ENCODE assay signal across 9 cellular contexts in genomic region chr21:44867999-44868700, GRCh38. TPM values are rescaled to one million over a fixed set of nuclear protein-coding genes. Genes with fewer than 3 reads are reported as not detected.
A peak's percentile ranks its signal among the peaks of the same experiment; 100 is the strongest.
DNase-seq lines count a peak whose midpoint lies in the region; ATAC-seq and TF ChIP-seq lines count a peak whose summit lies in the region.
"Had no signal": no experiment of that assay in that cellular context is flagged by ENCODE, and none has a peak within 500 bp of the region (broad histone marks: within the 10 kb centered on the region; RNA-seq: fewer than 3 reads in every experiment).

No MANE protein-coding gene starts in this region.

- intact Hi-C loops in esophagus muscularis mucosa (cut with DNase I), result no loop called here

- H3K4me3 ChIP-seq in esophagus muscularis mucosa (no peak overlapping the region), smooth muscle cell (no peak overlapping the region)
- H3K4me3 ChIP-seq: pancreas had no signal

- no peak overlapping the region for H2AFZ ChIP-seq in smooth muscle cell (ENCODE audit: low read depth)

- no peak for TF ChIP-seq POLR2A in esophagus muscularis mucosa (IDR thresholded peaks at IDR 0.05; ENCODE audit: low read depth)

- ATAC-seq in HG03460 (IDR thresholded peaks at IDR 0.05; ENCODE audit: unreplicated experiment), result no peak
- ATAC-seq: pancreas had no signal

- H3K9me3 ChIP-seq in esophagus muscularis mucosa, result no peaks in the 10 kb centered on the region
- H3K9me3 ChIP-seq in smooth muscle cell (replicated peaks; ENCODE audit: low read depth), result no peaks in the 10 kb centered on the region
- H3K9me3 ChIP-seq: pancreas had no signal

- H4K20me1 ChIP-seq in smooth muscle cell (ENCODE audit: low read depth), result peaks cover 96% of the 10 kb centered on the region

- H3K36me3 ChIP-seq in esophagus muscularis mucosa, result peaks cover 7 to 26% (median 25%) of the 10 kb centered on the region in 4 donors
- no peaks in the 10 kb centered on the region for H3K36me3 ChIP-seq in smooth muscle cell (ENCODE audit: low read depth)

- no peak for TF ChIP-seq EP300 in esophagus muscularis mucosa (IDR thresholded peaks at IDR 0.05)

- H3K27me3 ChIP-seq in esophagus muscularis mucosa, result no peaks in the 10 kb centered on the region
- no peaks in the 10 kb centered on the region for H3K27me3 ChIP-seq in smooth muscle cell (ENCODE audit: low read depth)
- H3K27me3 ChIP-seq: pancreas had no signal

- H3K79me2 ChIP-seq in smooth muscle cell (ENCODE audit: low read depth), result peaks cover 89% of the 10 kb centered on the region

- TF ChIP-seq CTCF in esophagus muscularis mucosa (IDR thresholded peaks at IDR 0.05) (no peak), smooth muscle cell (IDR thresholded peaks at IDR 0.05; ENCODE audit: borderline replicate concordance, insufficient read depth, poor library complexity, severe bottlenecking) (no peak)

- peaks cover 64 to 93% (median 81%) of the 10 kb centered on the region in 4 donors for H3K4me1 ChIP-seq in esophagus muscularis mucosa
- peaks cover 31% of the 10 kb centered on the region for H3K4me1 ChIP-seq in smooth muscle cell (ENCODE audit: low read depth)

- peaks cover 23% of the 10 kb centered on the region for H3F3A ChIP-seq in smooth muscle cell (ENCODE audit: low read depth)

- DNase-seq in HT1080 (ENCODE audit: low read depth) (peak; percentile 13), esophagus muscularis mucosa (ENCODE audit: extremely low spot score) (no peak), smooth muscle cell (lab: John Stamatoyannopoulos, UW; ENCODE audit: unreplicated experiment) (no peak), epidermal melanocyte (ENCODE audit: insufficient read length, low spot score) (no peak), cerebellar nuclear complex (lab: John Stamatoyannopoulos, UW) (no peak), NCI-H526 (lab: John Stamatoyannopoulos, UW) (no peak)
- peak; percentile 49 for DNase-seq in activated CD4-positive, alpha-beta T cell treated with anti-CD3 and anti-CD28 coated beads, Interleukin-2, amount 50 U/mL, for 1 hour

- H3K27ac ChIP-seq in esophagus muscularis mucosa (replicated peaks in 1 of 4) (peak overlapping the region; percentile 96 to 98 (median 97)), smooth muscle cell (ENCODE audit: low read depth) (peak overlapping the region; percentile 96)

- 54% methylated on average over 12 of the region's 12 CpGs for WGBS in esophagus muscularis mucosa
- 66% methylated on average over 12 of the region's 12 CpGs for WGBS in smooth muscle cell (ENCODE audit: low lambda C conversion rate)

- H3K9ac ChIP-seq in smooth muscle cell (ENCODE audit: low read depth), result no peak overlapping the region

- peak overlapping the region; percentile 69 for H3K4me2 ChIP-seq in smooth muscle cell

RNA-seq across cellular contexts. Expression of gene PTTG1IP, which starts 5.3 kb away (rescaled TPM):
- total RNA-seq in HT1080 (2014; rRNA removed; shearing (Covaris generic)), result 377 and 408 TPM in 2 replicates
- polyA plus RNA-seq in HT1080 (2015; cell fraction: cytosol; rRNA removed), result 335 and 348 TPM in 2 replicates
- 228 and 231 TPM in 2 replicates for polyA plus RNA-seq in HT1080 (2015; cell fraction: nucleus; rRNA removed)
- total RNA-seq in esophagus muscularis mucosa (100 to 1,000 TPM; 222 to 382 (median 302) TPM), smooth muscle cell (331 and 369 TPM in 2 replicates)
- 314 and 340 TPM in 2 replicates for polyA plus RNA-seq in smooth muscle cell

RNA-seq across cellular contexts. Expression of gene SUMO3, which starts 50.3 kb away (rescaled TPM):
- total RNA-seq in HT1080 (2014; rRNA removed; shearing (Covaris generic)), result 130 and 154 TPM in 2 replicates
- polyA plus RNA-seq in HT1080 (2015; cell fraction: cytosol; rRNA removed), result 126 and 140 TPM in 2 replicates
- polyA plus RNA-seq in HT1080 (2015; cell fraction: nucleus; rRNA removed), result 26.9 and 27.0 TPM in 2 replicates
- 10 to 100 TPM; 46.1 to 52.2 (median 48.6) TPM for total RNA-seq in esophagus muscularis mucosa
- 82.8 and 87.9 TPM in 2 replicates for total RNA-seq in smooth muscle cell
- 116 and 124 TPM in 2 replicates for polyA plus RNA-seq in smooth muscle cell

RNA-seq across cellular contexts. Expression of gene ITGB2, which starts 52.5 kb away (rescaled TPM):
- total RNA-seq in HT1080 (2014; rRNA removed; shearing (Covaris generic)), result 1.6 and 1.8 TPM in 2 replicates
- 4.4 and 5.4 TPM in 2 replicates for polyA plus RNA-seq in HT1080 (2015; cell fraction: cytosol; rRNA removed)
- polyA plus RNA-seq in HT1080 (2015; cell fraction: nucleus; rRNA removed), result 6.5 and 8.3 TPM in 2 replicates
- total RNA-seq in esophagus muscularis mucosa (100 to 1,000 TPM in 1 of 4 donors, 10 to 100 TPM in 3; 33.2 to 110 (median 44.0) TPM), smooth muscle cell (0.18 TPM in 1 of 2 replicates, not detected in the other)
- 0.86 and 1.0 TPM in 2 replicates for polyA plus RNA-seq in smooth muscle cell

Comparison
In these comparisons a context has a peak if more than half of its experiments do, and no peak if none do; other contexts are left out.
1. DNase-seq: peak in HT1080 (single experiment) and activated CD4-positive, alpha-beta T cell treated with anti-CD3 and anti-CD28 coated beads, Interleukin-2, amount 50 U/mL, for 1 hour (single experiment); none in esophagus muscularis mucosa (single experiment), smooth muscle cell (single experiment), epidermal melanocyte (single experiment), cerebellar nuclear complex (0 of 2) and NCI-H526 (0 of 2).
2. RNA of gene ITGB2, which starts 52.5 kb away (total RNA-seq): 33.2 to 110 TPM in esophagus muscularis mucosa; 1.6 to 1.8 TPM in HT1080 and 0.18 TPM in smooth muscle cell; every median in the first group is over 10 times any median in the second.